ENCODE assay signal across 12 cellular contexts in the genomic region with DNA sequence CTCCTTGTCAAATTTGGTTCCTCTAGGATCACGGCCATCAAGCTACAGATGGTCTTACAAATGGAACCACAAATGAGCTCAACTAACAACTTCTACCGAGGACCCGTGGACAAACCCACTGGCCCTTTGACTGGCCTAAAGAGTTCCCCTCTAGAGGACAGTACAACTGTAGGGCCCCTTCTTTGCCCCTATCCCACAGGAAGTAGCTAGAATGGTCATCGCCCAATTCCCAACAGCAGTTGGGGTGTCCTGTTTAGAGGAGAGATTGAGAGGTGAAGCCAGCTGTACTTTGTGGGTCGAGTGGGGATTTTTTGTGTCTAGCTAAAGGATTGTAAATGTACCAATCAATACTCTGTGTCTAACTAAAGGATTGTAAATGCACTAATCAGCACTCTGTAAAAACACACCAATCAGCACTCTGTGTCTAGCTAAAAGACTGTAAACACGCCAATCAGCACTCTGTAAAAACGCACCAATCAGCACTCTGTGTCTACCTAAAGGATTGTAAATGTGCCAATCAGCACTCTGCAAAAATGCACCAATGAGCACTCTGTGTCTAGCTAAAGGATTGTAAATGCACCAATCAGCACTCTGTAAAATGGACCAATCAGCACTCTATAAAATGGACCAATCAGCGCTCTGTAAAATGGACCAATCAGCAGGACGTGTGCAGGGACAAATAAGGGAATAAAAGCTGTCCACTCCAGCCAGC. TPM values are rescaled to one million over a fixed set of nuclear protein-coding genes. Genes with fewer than 3 reads are reported as not detected.
"Had no signal": no experiment of that assay in that cellular context is flagged by ENCODE, and none has a peak within 500 bp of the region (broad histone marks: within the 10 kb centered on the region; RNA-seq: fewer than 3 reads in every experiment).

No MANE protein-coding gene starts in this region.

RNA-seq across cellular contexts. Expression of gene COL10A1, which starts 29.7 kb away (rescaled TPM):
- total RNA-seq: activated CD4-positive, alpha-beta memory T cell treated with anti-CD3 and anti-CD28 coated beads, Interleukin-2, amount 10 ng/mL, durations not matched to agents 7 days and 5 days; activated CD4-positive, alpha-beta T cell treated with anti-CD3 and anti-CD28 coated beads, Interleukin-2, amount 10 ng/mL, durations not matched to agents 7 days and 5 days; activated T-cell treated with anti-CD3 and anti-CD28 coated beads, Interleukin-2, amount 50 U/mL, for 72 hours; astrocyte; bronchial epithelial cell; endodermal cell; epithelial cell of proximal tubule; esophagus muscularis mucosa; foreskin keratinocyte; gastrocnemius medialis; WTC11 had no signal
- polyA plus RNA-seq: adipose tissue, foreskin keratinocyte had no signal
